ENCODE assay signal across 16 cellular contexts in the genomic region with DNA sequence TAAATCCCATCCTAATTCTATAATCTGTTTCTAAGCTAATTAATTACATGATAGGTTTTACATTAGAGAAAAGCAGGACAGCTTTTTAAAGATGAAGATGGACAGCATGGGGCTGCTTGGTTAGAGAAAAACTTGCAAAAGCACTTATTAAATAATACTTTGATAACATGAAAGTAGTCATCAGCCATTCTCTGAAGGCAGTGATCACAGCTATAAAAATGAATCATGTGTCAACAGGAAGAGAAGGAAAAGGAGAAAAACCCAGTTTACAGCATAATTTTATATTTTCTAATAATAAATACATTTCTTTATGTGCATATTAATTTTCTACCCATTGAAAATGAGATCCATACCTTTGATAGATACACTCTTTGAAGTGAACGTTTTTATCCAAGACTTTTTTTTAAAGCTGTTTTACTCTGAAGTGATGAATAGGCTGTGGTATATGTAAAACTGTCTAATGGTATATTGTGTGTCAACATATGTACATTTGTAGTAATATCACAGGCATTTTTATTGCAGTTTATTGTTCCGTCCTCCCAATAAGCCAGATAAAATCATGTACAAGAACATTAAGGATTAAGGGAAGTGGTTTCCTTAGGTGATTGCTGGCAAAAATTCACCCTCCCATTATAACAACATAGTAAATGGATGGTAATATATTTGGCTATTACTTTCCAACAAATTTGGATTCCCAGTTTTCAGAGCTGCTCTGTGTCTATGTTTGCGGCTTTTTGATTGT. TPM values are rescaled to one million over a fixed set of nuclear protein-coding genes. Genes with fewer than 3 reads are reported as not detected.
DNase-seq lines count a peak whose midpoint lies in the region; ATAC-seq and TF ChIP-seq lines count a peak whose summit lies in the region.
"Had no signal": no experiment of that assay in that cellular context is flagged by ENCODE, and none has a peak within 500 bp of the region (broad histone marks: within the 10 kb centered on the region; RNA-seq: fewer than 3 reads in every experiment).

No MANE protein-coding gene starts in this region.

- no peak for TF ChIP-seq EP300 in stomach (IDR thresholded peaks at IDR 0.05)

- H3K4me1 Mint-ChIP-seq in T-cell (peaks cover 19 to 27% (median 24%) of the 10 kb centered on the region in 3 donors), immature natural killer cell (peaks cover 18 to 24% of the 10 kb centered on the region in 2 donors)

- WGBS in stomach, 5 donors, result 30 to 70% (median 42%) methylated on average over 3 of the region's 3 CpGs

- H3K4me3 ChIP-seq in HEK293 (ENCODE audit: low read depth, low read length) (no peak overlapping the region), stomach (peak overlapping the region in 3 of 4 donors; percentile 69 to 90 (median 75))

- no peak for DNase-seq in T-cell
- no peak for DNase-seq in immature natural killer cell
- DNase-seq in stomach, result no peak
- DNase-seq in globus pallidus (ENCODE audit: low spot score), result no peak
- no peak for DNase-seq in hippocampal formation (lab: John Stamatoyannopoulos, UW)
- DNase-seq: activated CD8-positive, alpha-beta memory T cell treated with anti-CD3 and anti-CD28 coated beads, Interleukin-2, amount 50 U/mL, for 48 hours; adrenal gland; effector CD4-positive, alpha-beta T cell; glutamatergic neuron; left ventricle myocardium superior; pancreas; stimulated activated CD4-positive, alpha-beta T cell treated with anti-CD3 and anti-CD28 coated beads, Interleukin-2, amount 100 ng/mL, for 48 hours; stimulated activated naive CD4-positive, alpha-beta T cell treated with Interleukin-2 at 50 U/mL for 16 hours had no signal

- peaks cover 0 to 8% of the 10 kb centered on the region in 2 experiments; a peak in 1 of 3 replicates for H3K36me3 ChIP-seq in HEK293 (ENCODE audit: control insufficient read depth in 2 of 2, insufficient read depth in 1 of 2, low read length in 2 of 2)
- H3K36me3 ChIP-seq in stomach, result peaks cover 0 to 5% (median 2%) of the 10 kb centered on the region in 4 donors
- H3K36me3 ChIP-seq: adrenal gland, pancreas had no signal

- H3K9me3 ChIP-seq in HEK293 (ENCODE audit: control insufficient read depth, insufficient read depth, low read depth, low read length), result no peaks in the 10 kb centered on the region
- H3K9me3 ChIP-seq in stomach, result no peaks in the 10 kb centered on the region
- H3K9me3 ChIP-seq: adrenal gland, pancreas had no signal

- TF ChIP-seq POLR2A in stomach (IDR thresholded peaks at IDR 0.05), result no peak

- H3K27me3 ChIP-seq in stomach, result peaks cover 0 to 9% (median 0%) of the 10 kb centered on the region in 3 donors

- no peak overlapping the region for H3K27ac Mint-ChIP-seq in T-cell
- H3K27ac Mint-ChIP-seq in immature natural killer cell, result no peak overlapping the region

- no peak for TF ChIP-seq CTCF in HEK293 (tag by site-specific recombination; IDR thresholded peaks at IDR 0.05)
- TF ChIP-seq CTCF in stomach (IDR thresholded peaks at IDR 0.05), result no peak

- H3K36me3 Mint-ChIP-seq in T-cell (peaks cover 4% of the 10 kb centered on the region), immature natural killer cell (no peaks in the 10 kb centered on the region)

- intact Hi-C loops in stomach (cut with DNase I; ENCODE audit: low total_unique reads), result no loop called here

- CTCF ChIA-PET in HEK293 (lab: Yijun Ruan, JAX) (no interaction called here), T-cell (lab: Charles Lee) (no interaction called here)

- ATAC-seq in T-cell (replicated peaks in 1 of 4) (no peak), HG03097 (IDR thresholded peaks at IDR 0.05; ENCODE audit: low FRiP score, unreplicated experiment) (no peak)

- H3K27ac ChIP-seq in HEK293 (ENCODE audit: extremely low read depth, low read depth, low read length) (no peak overlapping the region), stomach (peak overlapping the region in 4 of 5 donors; percentile 58 to 92 (median 89))

- H3K27me3 Mint-ChIP-seq in T-cell, result peaks cover 19 to 40% of the 10 kb centered on the region in 2 donors
- H3K27me3 Mint-ChIP-seq in immature natural killer cell (ENCODE audit: low read depth in 3 of 3), result peaks cover 9 to 28% (median 15%) of the 10 kb centered on the region in 3 donors

- H3K4me3 Mint-ChIP-seq in T-cell (peak overlapping the region in 2 of 3 donors; percentile 86 to 91), immature natural killer cell (peak overlapping the region in 3 of 5 donors; percentile 81 to 88 (median 83))

- H3K9me3 Mint-ChIP-seq in T-cell, result no peaks in the 10 kb centered on the region
- H3K9me3 Mint-ChIP-seq in immature natural killer cell, result no peaks in the 10 kb centered on the region
- H3K9me3 Mint-ChIP-seq: CD4-positive, alpha-beta memory T cell had no signal

- H3K4me1 ChIP-seq in HEK293 (ENCODE audit: control insufficient read depth, insufficient read depth, low read length) (no peaks in the 10 kb centered on the region), stomach (peaks cover 0 to 26% (median 12%) of the 10 kb centered on the region in 4 donors)

- POLR2A ChIA-PET in HEK293 (lab: Yijun Ruan, JAX) (interaction anchor here (0.7 to 2.8 kb wide), 3 partner anchors 8 to 206 kb away, joined by 3 to 17 read pairs (median 3); no protein-coding TSS in a partner anchor), T-cell (lab: Charles Lee) (no interaction called here)

TF ChIP-seq in HEK293, 187 proteins besides CTCF, POLR2A, EP300 and RAD21:
- TF ChIP-seq ZNF843 (tag by site-specific recombination; IDR thresholded peaks at IDR 0.05) (peak; percentile 40; the same call in 1 of the 2 replicates), TCF7L2 (IDR thresholded peaks at IDR 0.05; ENCODE audit: borderline replicate concordance, low read depth, low read length) (peak; percentile 64; the same call in 1 of the 2 replicates), ZEB2 (tag by site-specific recombination; IDR thresholded peaks at IDR 0.05) (no peak), ZNF501 (tag by site-specific recombination; IDR thresholded peaks at IDR 0.05) (no peak; the same call in 1 of the 2 replicates), FEZF1 (tag by site-specific recombination; IDR thresholded peaks at IDR 0.05) (peak; percentile 17; the same call in 1 of the 2 replicates), SP2 (tag by site-specific recombination; IDR thresholded peaks at IDR 0.05) (no peak), WT1 (tag by site-specific recombination; IDR thresholded peaks at IDR 0.05) (peak; percentile 69)
- TF ChIP-seq, protein P1, sequence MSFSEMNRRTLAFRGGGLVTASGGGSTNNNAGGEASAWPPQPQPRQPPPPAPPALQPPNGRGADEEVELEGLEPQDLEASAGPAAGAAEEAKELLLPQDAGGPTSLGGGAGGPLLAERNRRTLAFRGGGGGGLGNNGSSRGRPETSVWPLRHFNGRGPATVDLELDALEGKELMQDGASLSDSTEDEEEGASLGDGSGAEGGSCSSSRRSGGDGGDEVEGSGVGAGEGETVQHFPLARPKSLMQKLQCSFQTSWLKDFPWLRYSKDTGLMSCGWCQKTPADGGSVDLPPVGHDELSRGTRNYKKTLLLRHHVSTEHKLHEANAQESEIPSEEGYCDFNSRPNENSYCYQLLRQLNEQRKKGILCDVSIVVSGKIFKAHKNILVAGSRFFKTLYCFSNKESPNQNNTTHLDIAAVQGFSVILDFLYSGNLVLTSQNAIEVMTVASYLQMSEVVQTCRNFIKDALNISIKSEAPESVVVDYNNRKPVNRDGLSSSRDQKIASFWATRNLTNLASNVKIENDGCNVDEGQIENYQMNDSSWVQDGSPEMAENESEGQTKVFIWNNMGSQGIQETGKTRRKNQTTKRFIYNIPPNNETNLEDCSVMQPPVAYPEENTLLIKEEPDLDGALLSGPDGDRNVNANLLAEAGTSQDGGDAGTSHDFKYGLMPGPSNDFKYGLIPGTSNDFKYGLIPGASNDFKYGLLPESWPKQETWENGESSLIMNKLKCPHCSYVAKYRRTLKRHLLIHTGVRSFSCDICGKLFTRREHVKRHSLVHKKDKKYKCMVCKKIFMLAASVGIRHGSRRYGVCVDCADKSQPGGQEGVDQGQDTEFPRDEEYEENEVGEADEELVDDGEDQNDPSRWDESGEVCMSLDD (tag by site-specific recombination; IDR thresholded peaks at IDR 0.05), result no peak
- TF ChIP-seq, protein P2, sequence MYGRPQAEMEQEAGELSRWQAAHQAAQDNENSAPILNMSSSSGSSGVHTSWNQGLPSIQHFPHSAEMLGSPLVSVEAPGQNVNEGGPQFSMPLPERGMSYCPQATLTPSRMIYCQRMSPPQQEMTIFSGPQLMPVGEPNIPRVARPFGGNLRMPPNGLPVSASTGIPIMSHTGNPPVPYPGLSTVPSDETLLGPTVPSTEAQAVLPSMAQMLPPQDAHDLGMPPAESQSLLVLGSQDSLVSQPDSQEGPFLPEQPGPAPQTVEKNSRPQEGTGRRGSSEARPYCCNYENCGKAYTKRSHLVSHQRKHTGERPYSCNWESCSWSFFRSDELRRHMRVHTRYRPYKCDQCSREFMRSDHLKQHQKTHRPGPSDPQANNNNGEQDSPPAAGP (tag by site-specific recombination; IDR thresholded peaks at IDR 0.05), result no peak
- TF ChIP-seq, protein P3, sequence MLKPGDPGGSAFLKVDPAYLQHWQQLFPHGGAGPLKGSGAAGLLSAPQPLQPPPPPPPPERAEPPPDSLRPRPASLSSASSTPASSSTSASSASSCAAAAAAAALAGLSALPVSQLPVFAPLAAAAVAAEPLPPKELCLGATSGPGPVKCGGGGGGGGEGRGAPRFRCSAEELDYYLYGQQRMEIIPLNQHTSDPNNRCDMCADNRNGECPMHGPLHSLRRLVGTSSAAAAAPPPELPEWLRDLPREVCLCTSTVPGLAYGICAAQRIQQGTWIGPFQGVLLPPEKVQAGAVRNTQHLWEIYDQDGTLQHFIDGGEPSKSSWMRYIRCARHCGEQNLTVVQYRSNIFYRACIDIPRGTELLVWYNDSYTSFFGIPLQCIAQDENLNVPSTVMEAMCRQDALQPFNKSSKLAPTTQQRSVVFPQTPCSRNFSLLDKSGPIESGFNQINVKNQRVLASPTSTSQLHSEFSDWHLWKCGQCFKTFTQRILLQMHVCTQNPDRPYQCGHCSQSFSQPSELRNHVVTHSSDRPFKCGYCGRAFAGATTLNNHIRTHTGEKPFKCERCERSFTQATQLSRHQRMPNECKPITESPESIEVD (tag by site-specific recombination; IDR thresholded peaks at IDR 0.05), result peak; percentile 86
TF ChIP-seq in HEK293: peak in this region for 5.

RNA-seq across cellular contexts. Expression of a gene that starts 1.4 kb away (rescaled TPM):
- total RNA-seq in T-cell (1 to 10 TPM; 2.5 to 6.2 (median 4.3) TPM), stomach (100 to 1,000 TPM in 1 of 5 donors, 10 to 100 TPM in 4; 35.7 to 585 (median 73.9) TPM)
- polyA plus RNA-seq in immature natural killer cell (under 1 TPM in 1 of 3 donors, not detected in 2; 0.09 TPM), stomach (100 to 1,000 TPM in 1 of 3 donors, 10 to 100 TPM in 2; 23.7 to 104 (median 82.3) TPM)

Comparison
In these comparisons a context has a peak if more than half of its experiments do, and no peak if none do; other contexts are left out.
1. RNA of a gene that starts 1.4 kb away (total RNA-seq): 35.7 to 585 TPM in stomach; 2.5 to 6.2 TPM in T-cell; every median in the first group is over 4 times any median in the second.